In genomic region chr1:224589006-224589405, GRCh38 we compare ENCODE assay signal across 25 cellular contexts. TPM values are rescaled to one million over a fixed set of nuclear protein-coding genes. Genes with fewer than 3 reads are reported as not detected.
A peak's percentile ranks its signal among the peaks of the same experiment; 100 is the strongest.
DNase-seq lines count a peak whose midpoint lies in the region; ATAC-seq and TF ChIP-seq lines count a peak whose summit lies in the region.
"Had no signal": no experiment of that assay in that cellular context is flagged by ENCODE, and none has a peak within 500 bp of the region (broad histone marks: within the 10 kb centered on the region; RNA-seq: fewer than 3 reads in every experiment).

No MANE protein-coding gene starts in this region.

- H3K9me3 Mint-ChIP-seq in HFFc6, result peaks cover 4% of the 10 kb centered on the region
- H3K9me3 Mint-ChIP-seq in activated naive CD8-positive, alpha-beta T cell treated with anti-CD3 and anti-CD28 coated beads for 36 hours, result no peaks in the 10 kb centered on the region
- no peaks in the 10 kb centered on the region for H3K9me3 Mint-ChIP-seq in activated naive CD4-positive, alpha-beta T cell treated with anti-CD3 and anti-CD28 coated beads for 36 hours
- H3K9me3 Mint-ChIP-seq: activated B cell treated with CpG ODN at 0.5 μM for 24 hours; T-helper 1 cell treated with Interleukin-12 subunit alpha and Interleukin-12 subunit beta and Interleukin-4 antibody, amounts not matched to agents 30 μg/mL and 1 μg/mL, for 36 hours had no signal

- H3K4me3 Mint-ChIP-seq in HFFc6, result 0 out of 2 replicates have a peak overlapping the region, but pooled peaks have one; percentile 4
- H3K4me3 Mint-ChIP-seq in activated naive CD8-positive, alpha-beta T cell treated with anti-CD3 and anti-CD28 coated beads for 36 hours, result no peak overlapping the region
- no peak overlapping the region for H3K4me3 Mint-ChIP-seq in activated naive CD4-positive, alpha-beta T cell treated with anti-CD3 and anti-CD28 coated beads for 36 hours
- H3K4me3 Mint-ChIP-seq: activated B cell treated with CpG ODN at 0.5 μM for 24 hours; activated CD8-positive, alpha-beta T cell treated with anti-CD3 and anti-CD28 coated beads, Interleukin-2, amount 10 ng/mL, durations not matched to agents 7 days and 5 days; CD4-positive, alpha-beta memory T cell; T-helper 1 cell treated with Interleukin-12 subunit alpha and Interleukin-12 subunit beta and Interleukin-4 antibody, amounts not matched to agents 30 μg/mL and 1 μg/mL, for 36 hours had no signal

- CTCF ChIA-PET in activated naive CD4-positive, alpha-beta T cell treated with anti-CD3 and anti-CD28 coated beads for 36 hours (lab: Charles Lee), result interaction anchor here (1.0 kb wide), 1 partner anchor 18 kb away, joined by 3 read pairs; no protein-coding TSS in a partner anchor

- DNase-seq in HFFc6, result peak; percentile 53
- peak; percentile 16 for DNase-seq in astrocyte of the cerebellum (ENCODE audit: low read depth)
- peak; percentile 40 for DNase-seq in hepatic stellate cell (ENCODE audit: low spot score)
- peak; percentile 22 for DNase-seq in skeletal muscle cell (ENCODE audit: low read depth)
- DNase-seq in activated naive CD8-positive, alpha-beta T cell treated with anti-CD3 and anti-CD28 coated beads for 36 hours, result no peak
- no peak for DNase-seq in activated naive CD4-positive, alpha-beta T cell treated with anti-CD3 and anti-CD28 coated beads for 36 hours
- no peak for DNase-seq in hippocampal formation (lab: John Stamatoyannopoulos, UW)
- DNase-seq: activated B cell treated with CpG ODN at 0.5 μM for 24 hours; activated CD8-positive, alpha-beta T cell treated with anti-CD3 and anti-CD28 coated beads, Interleukin-2, amount 10 ng/mL, durations not matched to agents 7 days and 5 days; activated T-cell treated with anti-CD3 and anti-CD28 coated beads, Interleukin-2, amount 50 U/mL, for 48 hours; CD4-positive, alpha-beta memory T cell; erythroblast; KBM-7; left cardiac atrium; midbrain; NCI-H1092; NCI-H69; SHP77 treated with DMSO at 0.1 percent for 48 hours; stimulated activated naive CD4-positive, alpha-beta T cell treated with Interleukin-2 at 50 U/mL for 16 hours; transverse colon had no signal

- peaks cover 46% of the 10 kb centered on the region for H3K4me1 Mint-ChIP-seq in HFFc6 (ENCODE audit: low read depth)
- H3K4me1 Mint-ChIP-seq in activated naive CD8-positive, alpha-beta T cell treated with anti-CD3 and anti-CD28 coated beads for 36 hours, result peaks cover 2% of the 10 kb centered on the region
- H3K4me1 Mint-ChIP-seq in activated naive CD4-positive, alpha-beta T cell treated with anti-CD3 and anti-CD28 coated beads for 36 hours (ENCODE audit: low read depth), result no peaks in the 10 kb centered on the region

- peak overlapping the region; percentile 79 for H3K27ac Mint-ChIP-seq in HFFc6
- H3K27ac Mint-ChIP-seq in activated naive CD8-positive, alpha-beta T cell treated with anti-CD3 and anti-CD28 coated beads for 36 hours, result no peak overlapping the region
- no peak overlapping the region for H3K27ac Mint-ChIP-seq in activated naive CD4-positive, alpha-beta T cell treated with anti-CD3 and anti-CD28 coated beads for 36 hours
- H3K27ac Mint-ChIP-seq: activated B cell treated with CpG ODN at 0.5 μM for 24 hours; activated CD8-positive, alpha-beta T cell treated with anti-CD3 and anti-CD28 coated beads, Interleukin-2, amount 10 ng/mL, durations not matched to agents 7 days and 5 days; CD4-positive, alpha-beta memory T cell; T-helper 1 cell treated with Interleukin-12 subunit alpha and Interleukin-12 subunit beta and Interleukin-4 antibody, amounts not matched to agents 30 μg/mL and 1 μg/mL, for 36 hours had no signal

- intact Hi-C loops in activated naive CD4-positive, alpha-beta T cell treated with anti-CD3 and anti-CD28 coated beads for 36 hours (cut with micrococcal nuclease), result no loop called here

- no peak for TF ChIP-seq CTCF in HFFc6 (IDR thresholded peaks at IDR 0.05)
- TF ChIP-seq CTCF in astrocyte of the cerebellum (IDR thresholded peaks at IDR 0.05; ENCODE audit: low read depth, low read length, missing control alignments), result no peak

- peaks cover 17% of the 10 kb centered on the region for H3K36me3 Mint-ChIP-seq in HFFc6 (ENCODE audit: low read depth)
- H3K36me3 Mint-ChIP-seq in activated naive CD8-positive, alpha-beta T cell treated with anti-CD3 and anti-CD28 coated beads for 36 hours, result peaks cover 5% of the 10 kb centered on the region
- no peaks in the 10 kb centered on the region for H3K36me3 Mint-ChIP-seq in activated naive CD4-positive, alpha-beta T cell treated with anti-CD3 and anti-CD28 coated beads for 36 hours (ENCODE audit: low read depth)
- H3K36me3 Mint-ChIP-seq: activated naive CD4-positive, alpha-beta T cell treated with anti-CD3 and anti-CD28 coated beads, Interleukin-2, amount 50 U/mL, for 72 hours had no signal

- no peak for ATAC-seq in HG03571 (IDR thresholded peaks at IDR 0.05; ENCODE audit: unreplicated experiment)
- ATAC-seq: activated CD8-positive, alpha-beta T cell treated with anti-CD3 and anti-CD28 coated beads, Interleukin-2, amount 10 ng/mL, durations not matched to agents 7 days and 5 days; activated naive CD4-positive, alpha-beta T cell treated with anti-CD3 and anti-CD28 coated beads, Interleukin-2, amount 50 U/mL, for 72 hours; left cardiac atrium had no signal

- no peaks in the 10 kb centered on the region for H3K27me3 Mint-ChIP-seq in HFFc6 (ENCODE audit: insufficient read depth)
- no peaks in the 10 kb centered on the region for H3K27me3 Mint-ChIP-seq in activated naive CD8-positive, alpha-beta T cell treated with anti-CD3 and anti-CD28 coated beads for 36 hours
- no peaks in the 10 kb centered on the region for H3K27me3 Mint-ChIP-seq in activated naive CD4-positive, alpha-beta T cell treated with anti-CD3 and anti-CD28 coated beads for 36 hours (ENCODE audit: low read depth)
- H3K27me3 Mint-ChIP-seq: activated B cell treated with CpG ODN at 0.5 μM for 24 hours; CD4-positive, alpha-beta memory T cell had no signal

- in situ Hi-C loops in astrocyte of the cerebellum (cut with HindIII; ENCODE audit: low sequenced_read_pairs), result no loop called here

- H3K4me3 ChIP-seq in astrocyte of the cerebellum (ENCODE audit: low read depth, low read length) (no peak overlapping the region), skeletal muscle cell (ENCODE audit: low read depth, low read length) (no peak overlapping the region)
- H3K4me3 ChIP-seq: cardiac muscle cell, right atrium auricular region, transverse colon had no signal

RNA-seq across cellular contexts. Expression of gene CNIH3, which starts 27.1 kb away (rescaled TPM):
- 10 to 100 TPM; 18.6 to 32.3 (median 30.5) TPM for total RNA-seq in HFFc6 (2021; fragmentation: NEBNext Ultra II Directional; extraction: Animal tissue kit (Norgen Biotek cat#: 25700))
- 1 to 10 TPM; 1.3 to 1.4 TPM for total RNA-seq in activated naive CD8-positive, alpha-beta T cell treated with anti-CD3 and anti-CD28 coated beads for 36 hours
- total RNA-seq in activated naive CD4-positive, alpha-beta T cell treated with anti-CD3 and anti-CD28 coated beads for 36 hours, result 1 to 10 TPM in 1 of 2 experiments, under 1 TPM in 1; 0.59 to 2.5 TPM

Comparison
In these comparisons a context has a peak if more than half of its experiments do, and no peak if none do; other contexts are left out.
1. DNase-seq: peak in HFFc6 (single experiment), astrocyte of the cerebellum (single experiment), hepatic stellate cell (single experiment) and skeletal muscle cell (single experiment); none in activated naive CD8-positive, alpha-beta T cell treated with anti-CD3 and anti-CD28 coated beads for 36 hours (single experiment), activated naive CD4-positive, alpha-beta T cell treated with anti-CD3 and anti-CD28 coated beads for 36 hours (single experiment) and hippocampal formation (0 of 2).
2. RNA of gene CNIH3, which starts 27.1 kb away (total RNA-seq): 18.6 to 32.3 TPM in HFFc6; 0.59 to 2.5 TPM in activated naive CD4-positive, alpha-beta T cell treated with anti-CD3 and anti-CD28 coated beads for 36 hours and 1.3 to 1.4 TPM in activated naive CD8-positive, alpha-beta T cell treated with anti-CD3 and anti-CD28 coated beads for 36 hours; every median in the first group is over 4 times any median in the second.